Comparison of ENCODE assay signal across 23 cellular contexts in the genomic region with DNA sequence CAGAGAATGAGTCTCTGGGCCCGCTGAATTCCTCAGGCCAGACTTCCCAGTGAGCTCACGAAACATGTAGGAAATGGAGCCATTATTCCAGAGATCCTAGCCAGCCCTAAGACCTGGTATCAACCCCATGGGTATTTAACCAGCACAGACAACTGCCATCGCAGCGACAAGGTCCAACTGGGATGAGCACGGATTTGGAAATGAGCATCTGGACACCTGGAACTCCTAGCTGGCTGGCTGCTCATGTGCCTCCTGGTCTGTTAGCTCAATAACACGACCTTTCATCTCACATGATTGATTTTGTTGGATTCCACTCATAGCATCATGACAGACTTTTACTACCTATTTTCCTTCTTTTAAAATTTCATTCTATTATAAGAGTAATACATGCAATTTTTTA. TPM values are rescaled to one million over a fixed set of nuclear protein-coding genes. Genes with fewer than 3 reads are reported as not detected.
"Had no signal": no experiment of that assay in that cellular context is flagged by ENCODE, and none has a peak within 500 bp of the region (broad histone marks: within the 10 kb centered on the region; RNA-seq: fewer than 3 reads in every experiment).

No MANE protein-coding gene starts in this region.

- FAIRE-seq: RCC 7860 had no signal

- H3K4me3 ChIP-seq: MG63, SJSA1, SK-N-MC had no signal

- H3K27ac ChIP-seq: SJSA1, SK-N-MC had no signal

- DNase-seq: IMR-90, Karpas-422, KG1, MG63, NCI-H1092, NCI-H1105 treated with DMSO at 0.1 percent for 48 hours, NCI-H1417 treated with DMSO at 0.1 percent for 48 hours, NCI-H146, NCI-H1694 treated with DMSO at 0.1 percent for 48 hours, NCI-H1930, NCI-H2081, NCI-H2107, NCI-H2227 treated with DMSO at 0.1 percent for 48 hours, NCI-H526 treated with DMSO at 0.1 percent for 48 hours, NCI-H748 treated with DMSO at 0.1 percent for 48 hours, Right ventricle myocardium superior, RPMI8226, SIG-M5 had no signal

- H3K4me1 ChIP-seq: SJSA1 had no signal

- H3K36me3 ChIP-seq: MG63, SJSA1 had no signal

- H3K9me3 ChIP-seq: MG63, SJSA1 had no signal

- H3K27me3 ChIP-seq: SJSA1 had no signal

RNA-seq across cellular contexts. Expression of a gene that starts 51.0 kb away (rescaled TPM):
- total RNA-seq: HT-29, IMR-90, NCI-H460, Right ventricle myocardium superior had no signal
- polyA plus RNA-seq: IMR-90 had no signal
